8 cellular contexts compared by ENCODE assay signal in the genomic region with DNA sequence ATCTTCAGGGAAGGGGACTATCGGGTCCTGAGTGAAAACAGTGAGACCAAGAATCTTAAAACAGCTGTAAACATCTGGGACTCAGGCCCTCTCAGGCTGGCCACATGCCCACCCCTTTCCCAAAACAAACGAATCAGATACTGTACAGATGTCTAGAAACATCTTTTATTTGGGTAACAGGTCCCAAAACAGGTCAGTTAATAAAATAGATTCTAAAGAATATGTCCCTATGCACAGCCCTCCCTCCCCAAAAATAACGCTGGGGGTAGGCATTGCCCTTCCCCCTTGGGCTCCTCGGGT. TPM values are rescaled to one million over a fixed set of nuclear protein-coding genes. Genes with fewer than 3 reads are reported as not detected.
DNase-seq lines count a peak whose midpoint lies in the region; TF ChIP-seq lines count a peak whose summit lies in the region.

No MANE protein-coding gene starts in this region.

- H3K9me3 Mint-ChIP-seq in nephron progenitor cell, result no peaks in the 10 kb centered on the region

- H3K36me3 ChIP-seq in BLaER1 (peaks cover 34% of the 10 kb centered on the region), Karpas-422 (ENCODE audit: insufficient read depth, low read length) (peaks cover 19% of the 10 kb centered on the region; the same call in 1 of the 2 replicates), colonic mucosa (peaks cover 11% of the 10 kb centered on the region)

- H3K27me3 Mint-ChIP-seq in nephron progenitor cell (ENCODE audit: low read depth, poor library complexity), result no peaks in the 10 kb centered on the region

- intact Hi-C loops in colonic mucosa (cut with DNase I), result no loop called here

- peaks cover 43% of the 10 kb centered on the region for H4K20me1 ChIP-seq in BLaER1
- H4K20me1 ChIP-seq in Karpas-422 (ENCODE audit: insufficient read depth, low read depth, low read length), result peaks cover 20% of the 10 kb centered on the region; the same call in 1 of the 2 replicates

- POLR2A ChIA-PET in GM10248 (lab: Yijun Ruan, JAX), result interaction anchor here (1.0 to 1.7 kb wide), 4 partner anchors 8 to 32 kb away, joined by 3 to 9 read pairs (median 4); a partner anchor contains a TSS

- H3K9me3 ChIP-seq in BLaER1 (no peaks in the 10 kb centered on the region), Karpas-422 (ENCODE audit: low read length) (no peaks in the 10 kb centered on the region), colonic mucosa (no peaks in the 10 kb centered on the region)

- H3K27ac ChIP-seq in BLaER1 (peak overlapping the region; percentile 83; the same call in 1 of the 2 replicates), Karpas-422 (ENCODE audit: low read length) (0 out of 2 replicates have a peak overlapping the region, but pooled peaks have one; percentile 24), colonic mucosa (peak overlapping the region; percentile 98)

- DNase-seq in Karpas-422 (no peak), colonic mucosa (no peak), nephron progenitor cell (no peak), NCI-H446 treated with DMSO at 0.1 percent for 48 hours (lab: John Stamatoyannopoulos, UW) (no peak), Ammon's horn (ENCODE audit: low spot score) (no peak), GM10248 (ENCODE audit: extremely low spot score) (no peak), putamen (ENCODE audit: low spot score) (no peak)

- H3K9ac ChIP-seq in BLaER1, result peak overlapping the region; percentile 86; the same call in 1 of the 2 replicates
- H3K9ac ChIP-seq in Karpas-422 (ENCODE audit: low read length), result peak overlapping the region; percentile 43
- H3K9ac ChIP-seq in colonic mucosa (ENCODE audit: low read depth in 2 of 2, low read length in 2 of 2), result peak overlapping the region in 1 of 2 donors; percentile 95

- H3K4me3 Mint-ChIP-seq in nephron progenitor cell, result peak overlapping the region; percentile 93

- peaks cover 66% of the 10 kb centered on the region for H3K79me2 ChIP-seq in Karpas-422 (ENCODE audit: low read length)

- H3K4me1 ChIP-seq in BLaER1, result peaks cover 74% of the 10 kb centered on the region
- peaks cover 57% of the 10 kb centered on the region for H3K4me1 ChIP-seq in Karpas-422 (ENCODE audit: low read length)
- peaks cover 14% of the 10 kb centered on the region for H3K4me1 ChIP-seq in colonic mucosa

- peaks cover 23% of the 10 kb centered on the region for H3K36me3 Mint-ChIP-seq in nephron progenitor cell (ENCODE audit: low read depth)

- no peaks in the 10 kb centered on the region for H3K27me3 ChIP-seq in BLaER1
- H3K27me3 ChIP-seq in Karpas-422 (ENCODE audit: low read length), result no peaks in the 10 kb centered on the region
- H3K27me3 ChIP-seq in colonic mucosa, result no peaks in the 10 kb centered on the region

- H2AFZ ChIP-seq in Karpas-422 (ENCODE audit: low read length), result no peak overlapping the region

- peaks cover 78% of the 10 kb centered on the region for H3K4me1 Mint-ChIP-seq in nephron progenitor cell

- no peak for TF ChIP-seq CTCF in colonic mucosa (IDR thresholded peaks at IDR 0.05)
- no peak for TF ChIP-seq CTCF in nephron progenitor cell (IDR thresholded peaks at IDR 0.05)
- TF ChIP-seq CTCF in GM10248 (IDR thresholded peaks at IDR 0.05; ENCODE audit: control extremely low read depth, extremely low read depth, low read depth, missing control alignments), result no peak

- H3K27ac Mint-ChIP-seq in nephron progenitor cell, result no peak overlapping the region

- H3K4me3 ChIP-seq in BLaER1 (peak overlapping the region; percentile 79), Karpas-422 (ENCODE audit: low read length) (peak overlapping the region; percentile 81; the same call in 1 of the 2 replicates), colonic mucosa (peak overlapping the region; percentile 80)

- H3K4me2 ChIP-seq in BLaER1 (peak overlapping the region; percentile 74), Karpas-422 (ENCODE audit: low read depth, low read length, poor library complexity, severe bottlenecking) (peak overlapping the region; percentile 86)

- no peaks in the 10 kb centered on the region for H3K9me2 ChIP-seq in Karpas-422 (replicated peaks; ENCODE audit: insufficient read depth, low read length)

- CTCF ChIA-PET in GM10248 (lab: Yijun Ruan, JAX), result interaction anchor here (0.7 to 2.9 kb wide), 4 partner anchors 8 to 162 kb away, joined by 3 to 13 read pairs (median 4); a partner anchor contains a TSS

RNA-seq across cellular contexts. Expression of a gene that starts 0.5 kb away (rescaled TPM):
- total RNA-seq in Karpas-422 (2014; rRNA removed; shearing (Covaris generic); ENCODE audit: low replicate concordance), result 27.9 and 28.3 TPM in 2 replicates
- 10 to 100 TPM; 26.9 to 40.7 TPM for total RNA-seq in colonic mucosa

RNA-seq across cellular contexts. Expression of a gene that starts 4.4 kb away (rescaled TPM):
- 27.1 and 59.5 TPM in 2 replicates for total RNA-seq in Karpas-422 (2014; rRNA removed; shearing (Covaris generic); ENCODE audit: low replicate concordance)
- 10 to 100 TPM; 76.8 to 90.9 TPM for total RNA-seq in colonic mucosa

RNA-seq across cellular contexts. Expression of a gene that starts 8.8 kb away (rescaled TPM):
- total RNA-seq in Karpas-422 (2014; rRNA removed; shearing (Covaris generic); ENCODE audit: low replicate concordance), result 22.2 and 44.0 TPM in 2 replicates
- total RNA-seq in colonic mucosa, result 10 to 100 TPM; 19.0 to 37.1 TPM

RNA-seq across cellular contexts. Expression of a gene that starts 12.4 kb away (rescaled TPM):
- 39.6 and 65.2 TPM in 2 replicates for total RNA-seq in Karpas-422 (2014; rRNA removed; shearing (Covaris generic); ENCODE audit: low replicate concordance)
- total RNA-seq in colonic mucosa, result 10 to 100 TPM; 26.9 to 45.6 TPM

RNA-seq across cellular contexts. Expression of a gene that starts 18.6 kb away (rescaled TPM):
- 314 and 343 TPM in 2 replicates for total RNA-seq in Karpas-422 (2014; rRNA removed; shearing (Covaris generic); ENCODE audit: low replicate concordance)
- total RNA-seq in colonic mucosa, result 100 to 1,000 TPM; 133 to 245 TPM

Comparison
In these comparisons a context has a peak if more than half of its experiments do, and no peak if none do; other contexts are left out.
1. H3K27ac ChIP-seq: peak in every context shown above with its lines; median percentile 98 in colonic mucosa; 83 in BLaER1; 24 in Karpas-422.